8 cellular contexts compared by ENCODE assay signal in the genomic region with DNA sequence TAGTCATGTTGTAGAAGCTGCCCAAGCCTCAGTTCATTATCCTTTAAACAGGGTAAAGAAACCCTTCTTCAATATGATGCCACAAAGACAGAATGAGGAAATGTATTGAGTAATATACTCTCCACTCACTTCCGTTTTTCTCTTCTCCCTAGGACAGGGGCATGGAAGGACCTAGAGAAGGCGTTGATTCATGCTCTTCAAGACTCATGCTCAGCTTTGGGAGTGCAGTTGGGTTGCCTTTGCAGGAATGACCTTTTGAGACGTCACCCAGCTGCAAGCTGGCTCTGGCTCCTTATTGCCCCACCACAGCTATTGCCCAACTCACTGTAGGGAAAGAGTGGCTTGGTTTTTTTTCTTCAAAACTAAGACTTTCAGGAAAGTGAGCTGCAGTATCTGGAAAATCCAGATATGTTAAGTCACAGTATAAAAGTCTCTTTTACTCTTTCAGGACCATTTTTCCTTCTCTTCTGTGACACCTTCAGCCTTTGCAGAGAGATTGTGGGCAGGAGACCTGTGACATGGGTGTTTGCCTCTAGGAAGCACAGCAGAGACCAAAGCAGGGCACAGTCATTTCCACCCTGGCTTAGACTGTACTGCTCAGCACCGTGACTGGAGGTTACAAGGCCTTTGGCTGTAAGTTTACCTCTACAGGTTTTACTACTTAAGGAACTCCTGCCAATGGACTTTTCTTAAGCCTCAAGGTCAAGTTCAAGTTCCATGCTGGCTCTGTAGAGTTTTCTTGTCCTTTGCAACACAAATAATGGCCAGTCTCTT. TPM values are rescaled to one million over a fixed set of nuclear protein-coding genes. Genes with fewer than 3 reads are reported as not detected.
A peak's percentile ranks its signal among the peaks of the same experiment; 100 is the strongest.
DNase-seq lines count a peak whose midpoint lies in the region; ATAC-seq lines count a peak whose summit lies in the region.

No MANE protein-coding gene starts in this region.

- DNase-seq in activated T-cell treated with anti-CD3 and anti-CD28 coated beads, Interleukin-2, amount 50 U/mL, for 72 hours, result peak; percentile 44
- DNase-seq in activated T-cell treated with anti-CD3 and anti-CD28 coated beads for 4 hours, result no peak
- peak; percentile 37 for DNase-seq in UCSD-AML1 (lab: John Stamatoyannopoulos, UW; ENCODE audit: unreplicated experiment)
- DNase-seq in mucosa of gallbladder (ENCODE audit: low spot score), result peak; percentile 49
- no peak for DNase-seq in NCI-H2196 treated with DMSO at 0.1 percent for 48 hours (lab: John Stamatoyannopoulos, UW; ENCODE audit: unreplicated experiment)
- DNase-seq in OCI-M2 (lab: John Stamatoyannopoulos, UW; ENCODE audit: unreplicated experiment), result no peak
- DNase-seq in NCI-H2029 treated with DMSO at 0.1 percent for 48 hours (lab: John Stamatoyannopoulos, UW), result no peak

- H3K4me1 Mint-ChIP-seq in activated T-cell treated with anti-CD3 and anti-CD28 coated beads, Interleukin-2, amount 50 U/mL, for 72 hours (ENCODE audit: low read depth), result peaks cover 76% of the 10 kb centered on the region

- ATAC-seq in activated T-cell treated with anti-CD3 and anti-CD28 coated beads, Interleukin-2, amount 50 U/mL, for 72 hours (replicated peaks in 1 of 2), result peak; percentile 88 to 94
- peak; percentile 34 for ATAC-seq in HG03060 (IDR thresholded peaks at IDR 0.05; ENCODE audit: low read depth, unreplicated experiment)

- H3K9me3 Mint-ChIP-seq in activated T-cell treated with anti-CD3 and anti-CD28 coated beads, Interleukin-2, amount 50 U/mL, for 72 hours, result peaks cover 0 to under 1% of the 10 kb centered on the region in 2 donors

- no peak overlapping the region for H3K27ac Mint-ChIP-seq in activated T-cell treated with anti-CD3 and anti-CD28 coated beads, Interleukin-2, amount 50 U/mL, for 72 hours

- peaks cover 0 to 1% of the 10 kb centered on the region in 2 donors for H3K36me3 Mint-ChIP-seq in activated T-cell treated with anti-CD3 and anti-CD28 coated beads, Interleukin-2, amount 50 U/mL, for 72 hours (ENCODE audit: insufficient read depth in 2 of 2)

- H3K27me3 Mint-ChIP-seq in activated T-cell treated with anti-CD3 and anti-CD28 coated beads, Interleukin-2, amount 50 U/mL, for 72 hours (ENCODE audit: low read depth), result no peaks in the 10 kb centered on the region

- no peak overlapping the region for H3K4me3 Mint-ChIP-seq in activated T-cell treated with anti-CD3 and anti-CD28 coated beads, Interleukin-2, amount 50 U/mL, for 72 hours

RNA-seq across cellular contexts. Expression of gene XCL2, which starts 39.5 kb away (rescaled TPM):
- total RNA-seq in activated T-cell treated with anti-CD3 and anti-CD28 coated beads, Interleukin-2, amount 50 U/mL, for 72 hours, result 10 to 100 TPM; 15.7 to 51.0 TPM
- not detected for total RNA-seq in mucosa of gallbladder

Comparison
In these comparisons a context has a peak if more than half of its experiments do, and no peak if none do; other contexts are left out.
1. DNase-seq: peak in activated T-cell treated with anti-CD3 and anti-CD28 coated beads, Interleukin-2, amount 50 U/mL, for 72 hours (2 of 2), UCSD-AML1 (single experiment) and mucosa of gallbladder (single experiment); none in activated T-cell treated with anti-CD3 and anti-CD28 coated beads for 4 hours (single experiment), NCI-H2196 treated with DMSO at 0.1 percent for 48 hours (single experiment), OCI-M2 (single experiment) and NCI-H2029 treated with DMSO at 0.1 percent for 48 hours (single experiment).
2. RNA of gene XCL2, which starts 39.5 kb away (total RNA-seq): 15.7 to 51.0 TPM in activated T-cell treated with anti-CD3 and anti-CD28 coated beads, Interleukin-2, amount 50 U/mL, for 72 hours; not detected in mucosa of gallbladder (single experiment); every median in the first group is over 10 times any median in the second.